In the genomic region with DNA sequence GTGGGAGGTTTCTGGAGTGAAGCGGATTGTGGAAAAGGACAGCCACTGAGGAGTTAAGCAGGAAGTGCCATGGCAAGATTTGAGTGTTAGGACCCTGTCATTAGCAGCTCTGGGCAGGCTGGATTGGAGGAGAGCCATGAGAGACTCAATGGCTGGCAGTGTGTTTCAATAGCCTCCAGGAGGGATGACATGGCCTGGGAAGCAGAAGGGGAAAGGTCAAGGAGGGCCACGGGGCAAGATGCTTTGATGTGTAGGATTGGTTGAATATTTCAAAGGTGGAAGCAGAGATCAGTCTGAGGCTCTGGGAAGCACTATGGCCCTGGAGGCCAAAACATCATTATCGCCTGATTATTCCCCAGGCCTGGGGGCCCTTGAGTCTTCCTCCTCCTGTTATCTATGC, we compare ENCODE assay signal across 17 cellular contexts.
DNase-seq lines count a peak whose midpoint lies in the region; ATAC-seq and TF ChIP-seq lines count a peak whose summit lies in the region.
"Had no signal": no experiment of that assay in that cellular context is flagged by ENCODE, and none has a peak within 500 bp of the region (broad histone marks: within the 10 kb centered on the region; RNA-seq: fewer than 3 reads in every experiment).

No MANE protein-coding gene starts in this region.

- DNase-seq in islet precursor cell = peak; percentile 91
- DNase-seq in posterior vena cava (ENCODE audit: low spot score) = peak; percentile 34
- peak; percentile 56 for DNase-seq in type B pancreatic cell (ENCODE audit: extremely low spot score, unreplicated experiment)
- no peak for DNase-seq in pons (ENCODE audit: low spot score)
- no peak for DNase-seq in erythroblast (lab: John Stamatoyannopoulos, UW)
- DNase-seq: BE2C, COR-L47, DMS153, DMS79 treated with DMSO at 0.1 percent for 48 hours, EL, GDM1, GOT3, H9 had no signal

- H3K4me1 Mint-ChIP-seq in nephron (peaks cover 40% of the 10 kb centered on the region), type B pancreatic cell (ENCODE audit: unreplicated experiment) (peaks cover 34% of the 10 kb centered on the region)

- H3K27me3 Mint-ChIP-seq in nephron (ENCODE audit: low read depth) (peaks cover 13% of the 10 kb centered on the region), type B pancreatic cell (no peaks in the 10 kb centered on the region)

- intact Hi-C loops in posterior vena cava (cut with DNase I) = no loop called here

- peak overlapping the region in 1 of 3 experiments; percentile 22 for H3K4me3 Mint-ChIP-seq in nephron
- H3K4me3 Mint-ChIP-seq in type B pancreatic cell = peak overlapping the region; percentile 30
- H3K4me3 Mint-ChIP-seq: CD8-positive, alpha-beta T cell; H9 had no signal

- H3K9me3 Mint-ChIP-seq in nephron = peaks cover 3% of the 10 kb centered on the region
- no peaks in the 10 kb centered on the region for H3K9me3 Mint-ChIP-seq in type B pancreatic cell
- H3K9me3 Mint-ChIP-seq: CD8-positive, alpha-beta T cell had no signal

- TF ChIP-seq CTCF in nephron (IDR thresholded peaks at IDR 0.05; ENCODE audit: unreplicated experiment in 3 of 3) (no peak), type B pancreatic cell (conservative IDR thresholded peaks at IDR 0.05) (no peak)

- TF ChIP-seq POLR2A in erythroblast (IDR thresholded peaks at IDR 0.05; ENCODE audit: low read length) = no peak

- no peaks in the 10 kb centered on the region for H3K36me3 Mint-ChIP-seq in nephron (ENCODE audit: low read depth)
- H3K36me3 Mint-ChIP-seq in type B pancreatic cell = no peaks in the 10 kb centered on the region
- H3K36me3 Mint-ChIP-seq: CD8-positive, alpha-beta T cell had no signal

- H3K27ac Mint-ChIP-seq in nephron = peak overlapping the region; percentile 22 to 66 (median 48)
- no peak overlapping the region for H3K27ac Mint-ChIP-seq in type B pancreatic cell
- H3K27ac Mint-ChIP-seq: CD8-positive, alpha-beta T cell; H9 had no signal

- ATAC-seq in HG02938 (IDR thresholded peaks at IDR 0.05; ENCODE audit: unreplicated experiment) = no peak
- ATAC-seq: A549; CD8-positive, alpha-beta T cell had no signal

Comparison
In these comparisons a context has a peak if more than half of its experiments do, and no peak if none do; other contexts are left out.
1. DNase-seq: peak in islet precursor cell (single experiment), posterior vena cava (single experiment) and type B pancreatic cell (single experiment); none in pons (single experiment) and erythroblast (0 of 2).